In the genomic region with DNA sequence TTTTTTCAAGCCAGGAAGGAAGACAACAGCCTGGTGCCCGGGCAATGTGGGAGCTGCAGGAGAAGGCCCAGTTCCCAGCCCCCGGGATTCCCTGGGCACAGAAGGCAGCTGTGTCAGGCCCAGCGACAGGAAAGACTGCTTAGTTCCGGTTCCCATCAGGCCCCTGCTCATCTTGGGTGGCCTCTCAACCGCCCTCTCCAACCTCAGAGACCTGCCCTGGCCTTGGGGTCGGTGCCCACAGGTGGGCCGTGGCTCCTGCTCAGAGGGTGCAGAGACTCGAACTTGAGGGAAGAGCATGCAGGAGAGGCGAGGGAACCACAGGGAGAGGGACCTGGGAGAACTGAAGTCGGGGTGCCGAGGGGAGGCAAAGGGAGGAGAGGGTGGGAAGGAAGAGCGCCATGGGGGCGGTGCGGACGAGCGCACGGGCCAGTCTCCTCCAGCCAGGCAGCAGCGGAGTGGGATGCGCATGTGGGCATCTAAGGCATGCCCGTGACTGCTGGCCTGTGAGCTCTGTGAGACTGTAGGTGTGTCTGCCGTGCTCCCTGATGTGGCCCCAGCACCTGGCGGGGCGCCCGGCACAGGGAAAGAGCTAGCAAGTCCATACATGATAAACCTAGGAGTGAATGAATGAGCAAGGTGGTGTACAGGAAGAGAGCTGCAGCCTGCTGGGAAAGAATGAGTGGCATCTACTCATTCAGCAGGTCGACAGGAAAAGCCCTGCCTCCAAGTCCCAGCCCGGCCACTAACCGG, we compare ENCODE assay signal across 11 cellular contexts. TPM values are rescaled to one million over a fixed set of nuclear protein-coding genes. Genes with fewer than 3 reads are reported as not detected.
DNase-seq lines count a peak whose midpoint lies in the region; ATAC-seq and TF ChIP-seq lines count a peak whose summit lies in the region.
"Had no signal": no experiment of that assay in that cellular context is flagged by ENCODE, and none has a peak within 500 bp of the region (broad histone marks: within the 10 kb centered on the region; RNA-seq: fewer than 3 reads in every experiment).

No MANE protein-coding gene starts in this region.

- H3K36me3 ChIP-seq in RWPE2 (ENCODE audit: low read depth) (peaks cover 95% of the 10 kb centered on the region), esophagus squamous epithelium (peaks cover 0 to 94% (median 19%) of the 10 kb centered on the region in 3 donors), skeletal muscle satellite cell (ENCODE audit: insufficient read depth, low read length) (peaks cover 84% of the 10 kb centered on the region)
- H3K36me3 ChIP-seq: colonic mucosa had no signal

- H3K9ac ChIP-seq in skeletal muscle satellite cell (ENCODE audit: low read depth, low read length): peak overlapping the region; percentile 30

- WGBS in esophagus squamous epithelium, 2 donors: 56 to 62% methylated on average over 11 to 21 of the region's 27 CpGs

- H3K27ac ChIP-seq in RWPE2 (ENCODE audit: poor library complexity, severe bottlenecking) (peak overlapping the region; percentile 94), esophagus squamous epithelium (peak overlapping the region; percentile 68 to 88 (median 83))
- H3K27ac ChIP-seq: colonic mucosa had no signal

- H3K4me2 ChIP-seq in skeletal muscle satellite cell (ENCODE audit: low read length): no peak overlapping the region

- H3K4me3 ChIP-seq in RWPE2 (ENCODE audit: severe bottlenecking) (no peak overlapping the region), esophagus squamous epithelium (no peak overlapping the region), skeletal muscle satellite cell (ENCODE audit: low read length) (no peak overlapping the region)
- H3K4me3 ChIP-seq: colonic mucosa had no signal

- TF ChIP-seq CTCF in RWPE2 (IDR thresholded peaks at IDR 0.05; ENCODE audit: poor library complexity, severe bottlenecking) (no peak), esophagus squamous epithelium (IDR thresholded peaks at IDR 0.05) (no peak)

- intact Hi-C loops in esophagus squamous epithelium (cut with DNase I): no loop called here

- H3K4me1 ChIP-seq in RWPE2 (ENCODE audit: insufficient read depth, poor library complexity, severe bottlenecking) (peaks cover 31% of the 10 kb centered on the region), esophagus squamous epithelium (peaks cover 26 to 53% (median 27%) of the 10 kb centered on the region in 3 donors), skeletal muscle satellite cell (ENCODE audit: control insufficient read depth, insufficient read depth, low read length) (peaks cover 20% of the 10 kb centered on the region)
- H3K4me1 ChIP-seq: colonic mucosa had no signal

- peak in 2 of 4 donors; percentile 19 to 57 for TF ChIP-seq POLR2A in esophagus squamous epithelium (IDR thresholded peaks at IDR 0.05)

- DNase-seq in HPDE6-E6E7 (ENCODE audit: extremely low spot score): peak; percentile 92
- peak; percentile 94 for DNase-seq in RWPE2 (ENCODE audit: low spot score)
- DNase-seq in esophagus squamous epithelium (lab: John Stamatoyannopoulos, UW): no peak
- no peak for DNase-seq in activated CD8-positive, alpha-beta memory T cell treated with anti-CD3 and anti-CD28 coated beads, Interleukin-2, amount 50 U/mL, for 48 hours
- no peak for DNase-seq in NCI-H510A (lab: John Stamatoyannopoulos, UW)
- DNase-seq: CD4-positive, alpha-beta T cell; colonic mucosa; NCI-H1417; NCI-H82 had no signal

- H3K27me3 ChIP-seq in RWPE2 (ENCODE audit: insufficient read depth, poor library complexity, severe bottlenecking) (no peaks in the 10 kb centered on the region), esophagus squamous epithelium (no peaks in the 10 kb centered on the region), skeletal muscle satellite cell (ENCODE audit: control insufficient read depth, insufficient read depth, low read length) (no peaks in the 10 kb centered on the region)
- H3K27me3 ChIP-seq: colonic mucosa had no signal

- no peaks in the 10 kb centered on the region for H3K9me3 ChIP-seq in RWPE2 (ENCODE audit: severe bottlenecking)
- no peaks in the 10 kb centered on the region for H3K9me3 ChIP-seq in esophagus squamous epithelium
- no peaks in the 10 kb centered on the region for H3K9me3 ChIP-seq in skeletal muscle satellite cell (replicated peaks; ENCODE audit: low read length)
- H3K9me3 ChIP-seq: colonic mucosa had no signal

- ATAC-seq in RWPE2 (ENCODE audit: low read depth) (peak; percentile 90), HG03159 (IDR thresholded peaks at IDR 0.05; ENCODE audit: unreplicated experiment) (no peak)

RNA-seq across cellular contexts. Expression of a gene that starts 42.7 kb away (rescaled TPM):
- total RNA-seq in esophagus squamous epithelium: 10 to 100 TPM; 10.1 to 25.5 (median 12.6) TPM
- total RNA-seq in skeletal muscle satellite cell (2012; rRNA removed): 9.1 and 12.2 TPM in 2 replicates

Comparison
In these comparisons a context has a peak if more than half of its experiments do, and no peak if none do; other contexts are left out.
1. DNase-seq: peak in HPDE6-E6E7 (single experiment) and RWPE2 (single experiment); none in esophagus squamous epithelium (single experiment), activated CD8-positive, alpha-beta memory T cell treated with anti-CD3 and anti-CD28 coated beads, Interleukin-2, amount 50 U/mL, for 48 hours (single experiment) and NCI-H510A (single experiment).